ENCODE assay signal across 8 cellular contexts in genomic region chr17:60720763-60721531, GRCh38. TPM values are rescaled to one million over a fixed set of nuclear protein-coding genes. Genes with fewer than 3 reads are reported as not detected.
DNase-seq lines count a peak whose midpoint lies in the region; ATAC-seq, FAIRE-seq and TF ChIP-seq lines count a peak whose summit lies in the region.

No MANE protein-coding gene starts in this region.

- intact Hi-C loops in Right ventricle myocardium superior (cut with DNase I) (no loop called here), Right ventricle myocardium inferior (cut with DNase I) (loop anchor here (5.0 kb wide), 2 partner anchors 691 to 831 kb away; no protein-coding TSS in a partner anchor), mammary epithelial cell (cut with micrococcal nuclease) (loop anchor here (1.0 to 10.0 kb wide), 4 partner anchors 251 to 854 kb away; no protein-coding TSS in a partner anchor), kidney (cut with DNase I) (no loop called here)

- dilution Hi-C loops in mammary epithelial cell (cut with HindIII; ENCODE audit: low sequenced_read_pairs): no loop called here

- H3K79me2 ChIP-seq in mammary epithelial cell (ENCODE audit: insufficient read depth, low read length): no peaks in the 10 kb centered on the region

- TF ChIP-seq CTCF in mammary epithelial cell (conservative IDR thresholded peaks at IDR 0.05 in 1 of 2, IDR thresholded peaks at IDR 0.05 in 1 of 2; ENCODE audit: extremely low read depth in 1 of 2, insufficient read depth in 1 of 2, low read depth in 1 of 2, low read length in 2 of 2) (peak; percentile 81 to 87), kidney (IDR thresholded peaks at IDR 0.05; ENCODE audit: borderline replicate concordance, extremely low read depth, insufficient read depth) (peak; percentile 80)

- peak overlapping the region; percentile 56 for H2AFZ ChIP-seq in mammary epithelial cell (ENCODE audit: low read depth, low read length)

- no peaks in the 10 kb centered on the region for H4K20me1 ChIP-seq in mammary epithelial cell (ENCODE audit: insufficient read depth, low read length)

- ATAC-seq in Right ventricle myocardium superior (ENCODE audit: poor library complexity) (peak; percentile 56), Right ventricle myocardium inferior (no peak), HG03139 (IDR thresholded peaks at IDR 0.05; ENCODE audit: unreplicated experiment) (no peak)

- no peak overlapping the region for H3K4me2 ChIP-seq in mammary epithelial cell (ENCODE audit: insufficient read depth, low read depth, low read length)

- H3K27me3 ChIP-seq in SJCRH30: no peaks in the 10 kb centered on the region
- H3K27me3 ChIP-seq in mammary epithelial cell (ENCODE audit: insufficient read depth, low read length): no peaks in the 10 kb centered on the region

- no peaks in the 10 kb centered on the region for H3K9me3 ChIP-seq in SJCRH30 (replicated peaks)
- no peaks in the 10 kb centered on the region for H3K9me3 ChIP-seq in mammary epithelial cell (replicated peaks; ENCODE audit: insufficient read depth, low read length)
- H3K9me3 ChIP-seq in kidney (ENCODE audit: control insufficient read depth in 1 of 2, low read length in 2 of 2): no peaks in the 10 kb centered on the region

- DNase-seq in Right ventricle myocardium superior (no peak), Right ventricle myocardium inferior (ENCODE audit: missing footprints) (no peak), MV-4-11 (lab: John Stamatoyannopoulos, UW) (peak; percentile 49), SJCRH30 (peak; percentile 31 to 76), mammary epithelial cell (peak; percentile 35), kidney (no peak)
- peak; percentile 42 for DNase-seq in stimulated activated CD4-positive, alpha-beta T cell treated with anti-CD3 and anti-CD28 coated beads, Interleukin-4, amount 100 ng/mL, for 24 hours

- no TSS peak for BruUV-seq in mammary epithelial cell (replicated peaks; lab: Mats Ljungman, UMichigan)

- H3K27ac ChIP-seq in SJCRH30: no peak overlapping the region
- no peak overlapping the region for H3K27ac ChIP-seq in mammary epithelial cell (ENCODE audit: insufficient read depth, low read depth, low read length)
- H3K27ac ChIP-seq in kidney (ENCODE audit: low read depth in 2 of 2, low read length in 2 of 2): no peak overlapping the region

- CTCF ChIA-PET in mammary epithelial cell (lab: Charles Lee; ENCODE audit: low non-redundant PET): interaction anchor here (0.5 to 1.1 kb wide), 4 partner anchors 251 to 830 kb away, joined by 3 to 7 read pairs (median 5); no protein-coding TSS in a partner anchor

- no peak overlapping the region for H3K4me3 ChIP-seq in SJCRH30
- H3K4me3 ChIP-seq in mammary epithelial cell (replicated peaks in 1 of 3; ENCODE audit: insufficient read depth in 1 of 3, low read depth in 2 of 3, low read length in 3 of 3): no peak overlapping the region
- H3K4me3 ChIP-seq in kidney (ENCODE audit: low read length in 2 of 2): no peak overlapping the region

- H3K9ac ChIP-seq in mammary epithelial cell (ENCODE audit: insufficient read depth, low read length): no peak overlapping the region
- H3K9ac ChIP-seq in kidney (ENCODE audit: low read length in 2 of 2): no peak overlapping the region

- H3K4me1 ChIP-seq in SJCRH30: no peaks in the 10 kb centered on the region
- H3K4me1 ChIP-seq in mammary epithelial cell (ENCODE audit: insufficient read depth, low read length): no peaks in the 10 kb centered on the region
- H3K4me1 ChIP-seq in kidney (ENCODE audit: control insufficient read depth in 1 of 2, insufficient read depth in 1 of 2, low read depth in 1 of 2, low read length in 2 of 2): peaks cover 0 to 6% of the 10 kb centered on the region in 2 donors

- in situ Hi-C loops in mammary epithelial cell (cut with MboI; ENCODE audit: low sequenced_read_pairs in 2 of 2): loop anchor here in 1 of 2 donors (25.0 kb wide), 1 partner anchor 691 kb away; no protein-coding TSS in a partner anchor

- WGBS in mammary epithelial cell (ENCODE audit: low coverage, missing lambda C conversion rate): 38% methylated on average over 5 of the region's 5 CpGs

- FAIRE-seq in kidney (lab: Jason Lieb, UNC): peak; percentile 21

- H3K36me3 ChIP-seq in SJCRH30: no peaks in the 10 kb centered on the region
- H3K36me3 ChIP-seq in mammary epithelial cell (ENCODE audit: insufficient read depth, low read length): no peaks in the 10 kb centered on the region
- H3K36me3 ChIP-seq in kidney (ENCODE audit: control insufficient read depth in 1 of 2, insufficient read depth in 2 of 2, low read length in 2 of 2): no peaks in the 10 kb centered on the region

RNA-seq across cellular contexts. Expression of gene BCAS3, which starts 43.3 kb away (rescaled TPM):
- total RNA-seq in Right ventricle myocardium superior (15.6 TPM), Right ventricle myocardium inferior (13.3 TPM), mammary epithelial cell (10 to 100 TPM; 20.1 to 36.3 TPM), kidney (44.1 TPM)
- 9.6 and 11.6 TPM in 2 replicates for total RNA-seq in SJCRH30 (2014; rRNA removed; shearing (Covaris generic))
- polyA plus RNA-seq in mammary epithelial cell (3.7 TPM), kidney (ENCODE audit: insufficient read depth, low read depth, low replicate concordance) (18.3 TPM)
- 8.1 TPM for polyA minus RNA-seq in mammary epithelial cell

Comparison
In these comparisons a context has a peak if more than half of its experiments do, and no peak if none do; other contexts are left out.
1. intact Hi-C loops: an anchor here in Right ventricle myocardium inferior (5.0 kb wide) and mammary epithelial cell (1.0 to 10.0 kb wide); none called in Right ventricle myocardium superior and kidney.
2. DNase-seq: peak in MV-4-11 (single experiment), SJCRH30 (2 of 2), mammary epithelial cell (single experiment) and stimulated activated CD4-positive, alpha-beta T cell treated with anti-CD3 and anti-CD28 coated beads, Interleukin-4, amount 100 ng/mL, for 24 hours (single experiment); none in Right ventricle myocardium superior (single experiment), Right ventricle myocardium inferior (single experiment) and kidney (single experiment).